In the genomic region with DNA sequence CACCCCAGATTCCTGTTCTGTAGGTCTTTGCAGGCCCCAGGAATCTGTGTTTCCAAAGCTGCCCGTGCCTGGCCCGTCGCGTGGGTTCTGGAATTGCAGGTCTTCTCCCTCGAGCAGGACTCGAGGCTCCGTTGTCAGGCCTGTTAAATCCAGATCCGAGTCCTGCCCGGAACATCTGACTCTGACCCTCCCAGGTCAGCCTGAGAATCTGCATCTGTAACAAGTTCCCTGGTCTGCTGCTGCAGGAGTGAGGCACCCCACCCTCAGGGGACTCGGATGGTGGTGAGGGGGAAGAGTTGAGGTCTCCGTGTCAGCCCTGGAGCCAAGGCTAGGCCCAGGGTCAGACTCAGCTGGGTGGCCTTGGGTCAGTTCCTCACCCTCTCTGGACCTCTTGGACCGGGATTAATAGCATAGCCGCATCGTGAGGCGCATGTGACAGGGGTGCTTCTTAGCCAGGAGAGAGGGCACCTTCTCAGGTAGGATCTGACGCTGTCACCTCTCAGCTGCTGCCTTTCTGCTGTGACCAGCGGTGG, we compare ENCODE assay signal across 1 cellular context.
TF ChIP-seq lines count a peak whose summit lies in the region.

No MANE protein-coding gene starts in this region.

TF ChIP-seq in H1, 55 proteins besides CTCF, POLR2A, EP300 and RAD21:
- TF ChIP-seq ASH2L (IDR thresholded peaks at IDR 0.05; ENCODE audit: low read length) (no peak), CEBPB (IDR thresholded peaks at IDR 0.05; ENCODE audit: low read depth, low read length) (no peak), TEAD4 (IDR thresholded peaks at IDR 0.05; ENCODE audit: low read depth, low read length) (no peak), BRCA1 (IDR thresholded peaks at IDR 0.05; ENCODE audit: low read depth, low read length) (no peak), NRF1 (IDR thresholded peaks at IDR 0.05; ENCODE audit: low read depth, low read length) (no peak), YY1 (IDR thresholded peaks at IDR 0.05; ENCODE audit: low read depth, low read length) (no peak), PHF8 (conservative IDR thresholded peaks at IDR 0.05; ENCODE audit: low read depth, low read length) (no peak), TAF1 (IDR thresholded peaks at IDR 0.05; ENCODE audit: low read depth, low read length) (no peak), EZH2 (IDR thresholded peaks at IDR 0.05; ENCODE audit: low read depth, low read length, severe bottlenecking) (no peak), GTF2F1 (IDR thresholded peaks at IDR 0.05; ENCODE audit: borderline replicate concordance, low read depth, low read length) (no peak), CHD2 (IDR thresholded peaks at IDR 0.05; ENCODE audit: low read length) (no peak), EGR1 (IDR thresholded peaks at IDR 0.05; ENCODE audit: borderline replicate concordance, low read depth, low read length) (no peak), JUN (IDR thresholded peaks at IDR 0.05; ENCODE audit: low read depth, low read length) (no peak), TBP (IDR thresholded peaks at IDR 0.05; ENCODE audit: low read depth, low read length) (no peak), BCL11A (IDR thresholded peaks at IDR 0.05; ENCODE audit: low read depth in 2 of 2, low read length in 2 of 2) (no peak), SP2 (IDR thresholded peaks at IDR 0.05; ENCODE audit: low read length) (no peak)
- TF ChIP-seq, protein P1, sequence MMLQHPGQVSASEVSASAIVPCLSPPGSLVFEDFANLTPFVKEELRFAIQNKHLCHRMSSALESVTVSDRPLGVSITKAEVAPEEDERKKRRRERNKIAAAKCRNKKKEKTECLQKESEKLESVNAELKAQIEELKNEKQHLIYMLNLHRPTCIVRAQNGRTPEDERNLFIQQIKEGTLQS (IDR thresholded peaks at IDR 0.05; ENCODE audit: insufficient read depth, low read depth, low read length), result no peak
- TF ChIP-seq, protein P2, sequence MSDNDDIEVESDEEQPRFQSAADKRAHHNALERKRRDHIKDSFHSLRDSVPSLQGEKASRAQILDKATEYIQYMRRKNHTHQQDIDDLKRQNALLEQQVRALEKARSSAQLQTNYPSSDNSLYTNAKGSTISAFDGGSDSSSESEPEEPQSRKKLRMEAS (IDR thresholded peaks at IDR 0.05), result no peak
- TF ChIP-seq, protein P3, sequence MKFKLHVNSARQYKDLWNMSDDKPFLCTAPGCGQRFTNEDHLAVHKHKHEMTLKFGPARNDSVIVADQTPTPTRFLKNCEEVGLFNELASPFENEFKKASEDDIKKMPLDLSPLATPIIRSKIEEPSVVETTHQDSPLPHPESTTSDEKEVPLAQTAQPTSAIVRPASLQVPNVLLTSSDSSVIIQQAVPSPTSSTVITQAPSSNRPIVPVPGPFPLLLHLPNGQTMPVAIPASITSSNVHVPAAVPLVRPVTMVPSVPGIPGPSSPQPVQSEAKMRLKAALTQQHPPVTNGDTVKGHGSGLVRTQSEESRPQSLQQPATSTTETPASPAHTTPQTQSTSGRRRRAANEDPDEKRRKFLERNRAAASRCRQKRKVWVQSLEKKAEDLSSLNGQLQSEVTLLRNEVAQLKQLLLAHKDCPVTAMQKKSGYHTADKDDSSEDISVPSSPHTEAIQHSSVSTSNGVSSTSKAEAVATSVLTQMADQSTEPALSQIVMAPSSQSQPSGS (IDR thresholded peaks at IDR 0.05; ENCODE audit: low read length), result no peak
